In genomic region chr3:172087827-172088580, GRCh38 we compare ENCODE assay signal across 8 cellular contexts.
DNase-seq lines count a peak whose midpoint lies in the region; ATAC-seq lines count a peak whose summit lies in the region.

No MANE protein-coding gene starts in this region.

- peak overlapping the region; percentile 18 for H3K27ac ChIP-seq in ACC112 (ENCODE audit: low read depth, low read length)

- H3K9me3 Mint-ChIP-seq in effector memory CD8-positive, alpha-beta T cell = no peaks in the 10 kb centered on the region

- H2AFZ ChIP-seq in ACC112 (ENCODE audit: low read length, unreplicated experiment) = no peak overlapping the region

- H3K4me3 Mint-ChIP-seq in effector memory CD8-positive, alpha-beta T cell = peak overlapping the region; percentile 7 to 33

- peak overlapping the region in 1 of 2 donors; percentile 26 for H3K27ac Mint-ChIP-seq in effector memory CD8-positive, alpha-beta T cell

- H3K79me2 ChIP-seq in ACC112 (ENCODE audit: control insufficient read depth, insufficient read depth, low read length, unreplicated experiment) = peaks cover 97% of the 10 kb centered on the region

- DNase-seq in effector memory CD8-positive, alpha-beta T cell = no peak
- DNase-seq in NOMO-1 treated with dmso at 0.1 percent for 144 hours (lab: John Stamatoyannopoulos, UW; ENCODE audit: unreplicated experiment) (no peak), NCI-H748 (lab: John Stamatoyannopoulos, UW; ENCODE audit: unreplicated experiment) (no peak), hepatic stellate cell (ENCODE audit: low spot score) (no peak), iPS-NIHi7 (ENCODE audit: extremely low spot score) (no peak)

- H3K4me1 ChIP-seq in ACC112 (ENCODE audit: control insufficient read depth, insufficient read depth, low read length, unreplicated experiment) = peaks cover 74% of the 10 kb centered on the region

- no peaks in the 10 kb centered on the region for H3K27me3 Mint-ChIP-seq in effector memory CD8-positive, alpha-beta T cell

- H3K4me3 ChIP-seq in ACC112 (ENCODE audit: low read depth, low read length) = no peak overlapping the region

- peaks cover 27% of the 10 kb centered on the region for H3K36me3 ChIP-seq in ACC112 (ENCODE audit: insufficient read depth, low read length)

- no peaks in the 10 kb centered on the region for H3K27me3 ChIP-seq in ACC112 (ENCODE audit: insufficient read depth, low read length)

- no peaks in the 10 kb centered on the region for H3K36me3 Mint-ChIP-seq in effector memory CD8-positive, alpha-beta T cell (ENCODE audit: insufficient read depth)

- H3K4me1 Mint-ChIP-seq in effector memory CD8-positive, alpha-beta T cell (ENCODE audit: low read depth in 2 of 2) = peaks cover 15 to 35% of the 10 kb centered on the region in 2 donors

- ATAC-seq in GM19467 (IDR thresholded peaks at IDR 0.05; ENCODE audit: unreplicated experiment) (peak; percentile 81), HG03457 (IDR thresholded peaks at IDR 0.05; ENCODE audit: unreplicated experiment) (peak; percentile 66)
- ATAC-seq in effector memory CD8-positive, alpha-beta T cell (replicated peaks) = peak; percentile 36
